In the genomic region with DNA sequence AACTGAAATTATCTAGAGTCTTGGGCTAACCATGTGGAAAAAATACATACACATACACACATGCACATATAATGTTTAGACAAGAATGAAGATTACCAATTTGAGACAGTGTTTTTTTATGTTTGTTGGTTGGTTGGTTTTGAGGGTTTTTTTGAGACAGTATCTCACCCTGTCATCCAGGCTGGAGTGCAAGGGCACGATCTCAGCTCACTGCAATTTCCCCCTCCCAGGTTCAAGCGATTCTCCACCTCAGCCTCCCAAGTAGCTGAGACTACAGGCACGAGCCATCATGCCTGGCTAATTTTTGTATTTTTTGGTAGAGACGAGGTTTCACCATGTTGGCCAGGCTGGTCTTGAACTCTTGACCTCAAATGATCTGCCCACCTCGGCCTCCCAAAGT, we compare ENCODE assay signal across 7 cellular contexts.
DNase-seq lines count a peak whose midpoint lies in the region; ATAC-seq, FAIRE-seq and TF ChIP-seq lines count a peak whose summit lies in the region.
"Not testable (repeated sequence)": the region's sequence is repeated elsewhere in the genome, so short reads cannot be mapped to it uniquely, and the experiment has no call there.

No MANE protein-coding gene starts in this region.

- in situ Hi-C loops in Caki2 (cut with HindIII; ENCODE audit: low pct_unique_long_range_greater_than_20kb, low sequenced_read_pairs): not testable (repeated sequence)

- not testable (repeated sequence) for H2BK12ac ChIP-seq in mesenchymal stem cell (ENCODE audit: low read length in 2 of 2)

- not testable (repeated sequence) for H3K9me3 ChIP-seq in HCT116 (ENCODE audit: control insufficient read depth in 1 of 2, insufficient read depth in 1 of 2, low read depth in 1 of 2, low read length in 2 of 2); PC-9 (ENCODE audit: insufficient read depth, low read depth); mesenchymal stem cell (ENCODE audit: control insufficient read depth, low read length)

- CTCF ChIA-PET in HCT116 (lab: Charles Lee); PC-9 (lab: Charles Lee): not testable (repeated sequence)

- not testable (repeated sequence) for H3K4me2 ChIP-seq in HCT116 (ENCODE audit: low read length); PC-9; mesenchymal stem cell (ENCODE audit: low read length, poor library complexity, severe bottlenecking)

- not testable (repeated sequence) for ATAC-seq in HCT116

- BruUV-seq in HCT116 (replicated peaks; lab: Mats Ljungman, UMichigan): not testable (repeated sequence)
- BruUV-seq in PC-9 (replicated peaks; lab: Mats Ljungman, UMichigan): TSS peak; percentile 13

- H3K27ac ChIP-seq in HCT116 (ENCODE audit: low read depth, low read length) (peak overlapping the region; percentile 9; the same call in 1 of the 2 replicates), mesenchymal stem cell (ENCODE audit: low read length, poor library complexity, severe bottlenecking) (peak overlapping the region; percentile 38)
- H3K27ac ChIP-seq in PC-9: not testable (repeated sequence)

- H3K23ac ChIP-seq in mesenchymal stem cell (ENCODE audit: low read length in 2 of 2): not testable (repeated sequence)

- DNase-seq in Caki2 (ENCODE audit: low read depth) (peak; percentile 50), RCC 7860 (ENCODE audit: low spot score) (peak; percentile 48), glomerular visceral epithelial cell (ENCODE audit: extremely low spot score) (peak; percentile 66), kidney tubule cell (ENCODE audit: low spot score) (peak; percentile 71)
- not testable (repeated sequence) for DNase-seq in HCT116 (ENCODE audit: low read depth, low spot score); PC-9; mesenchymal stem cell

- intact Hi-C loops in HCT116 (cut with micrococcal nuclease): not testable (repeated sequence)
- intact Hi-C loops in PC-9 (cut with micrococcal nuclease; ENCODE audit: unreplicated experiment): loop anchor here (2.0 kb wide), 1 partner anchor 19 kb away; no protein-coding TSS in a partner anchor

- H2BK15ac ChIP-seq in mesenchymal stem cell (ENCODE audit: low read depth, poor library complexity, severe bottlenecking): not testable (repeated sequence)

- H3K9me2 ChIP-seq in HCT116 (ENCODE audit: insufficient read depth); PC-9 (ENCODE audit: insufficient read depth): not testable (repeated sequence)

- H2BK120ac ChIP-seq in mesenchymal stem cell (ENCODE audit: low read depth, low read length): not testable (repeated sequence)

- TF ChIP-seq POLR2A in HCT116 (IDR thresholded peaks at IDR 0.05; ENCODE audit: borderline replicate concordance, extremely low read depth, insufficient read depth, insufficient read length): not testable (repeated sequence)

- H3K4ac ChIP-seq in mesenchymal stem cell (ENCODE audit: low read depth in 1 of 2, low read length in 2 of 2): not testable (repeated sequence)

- not testable (repeated sequence) for TF ChIP-seq RAD21 in HCT116 (IDR thresholded peaks at IDR 0.05; ENCODE audit: low read depth)

- POLR2A ChIA-PET in HCT116 (lab: Charles Lee); PC-9 (lab: Charles Lee; ENCODE audit: unreplicated experiment): not testable (repeated sequence)

- H4K8ac ChIP-seq in mesenchymal stem cell (ENCODE audit: low read length): not testable (repeated sequence)

- not testable (repeated sequence) for H4K20me1 ChIP-seq in HCT116 (ENCODE audit: insufficient read depth); PC-9 (ENCODE audit: insufficient read depth)

- RAD21 ChIA-PET in HCT116 (lab: Charles Lee; ENCODE audit: low non-redundant PET in 1 of 2, low total read pairs in 2 of 2, uncharacterized antibody in 2 of 2, unreplicated experiment in 2 of 2): not testable (repeated sequence)

- H3K9ac ChIP-seq in HCT116 (ENCODE audit: low read length); mesenchymal stem cell (ENCODE audit: low read length): not testable (repeated sequence)

- not testable (repeated sequence) for H2AK5ac ChIP-seq in mesenchymal stem cell (ENCODE audit: low read length, severe bottlenecking)

- TF ChIP-seq CTCF in HCT116 (IDR thresholded peaks at IDR 0.05 in 2 of 3, conservative IDR thresholded peaks at IDR 0.05 in 1 of 3; ENCODE audit: borderline replicate concordance in 1 of 3, insufficient read depth in 1 of 3, low read depth in 2 of 3, low read length in 2 of 3); PC-9 (conservative IDR thresholded peaks at IDR 0.05): not testable (repeated sequence)

- not testable (repeated sequence) for H4K91ac ChIP-seq in mesenchymal stem cell (ENCODE audit: low read length)

- H2BK5ac ChIP-seq in mesenchymal stem cell (ENCODE audit: low read depth, low read length, poor library complexity, severe bottlenecking): not testable (repeated sequence)

- H3K36me3 ChIP-seq in HCT116 (ENCODE audit: control insufficient read depth in 1 of 2, insufficient read depth in 2 of 2, low read length in 2 of 2) (peaks cover 51 to 87% of the 10 kb centered on the region in 2 experiments), PC-9 (ENCODE audit: low read depth) (peaks cover 41% of the 10 kb centered on the region), mesenchymal stem cell (ENCODE audit: control insufficient read depth in 1 of 2, insufficient read depth in 2 of 2, low read depth in 1 of 2, low read length in 2 of 2) (peaks cover 4 to 33% of the 10 kb centered on the region in 2 experiments)

- not testable (repeated sequence) for H3F3A ChIP-seq in PC-9 (ENCODE audit: insufficient read depth, low read depth)

- H3K14ac ChIP-seq in mesenchymal stem cell (ENCODE audit: low read length in 2 of 2): not testable (repeated sequence)

- peak; percentile 55 for FAIRE-seq in RCC 7860 (lab: Jason Lieb, UNC)

- peaks cover 71% of the 10 kb centered on the region for H3K79me2 ChIP-seq in HCT116 (ENCODE audit: insufficient read depth, low read length)
- H3K79me2 ChIP-seq in PC-9 (ENCODE audit: low read depth): not testable (repeated sequence)

- not testable (repeated sequence) for H3K4me3 ChIP-seq in HCT116 (replicated peaks in 1 of 2; ENCODE audit: low read depth in 1 of 2, low read length in 2 of 2); PC-9; mesenchymal stem cell (ENCODE audit: insufficient read depth in 1 of 2, low read depth in 1 of 2, low read length in 2 of 2)

- H2AFZ ChIP-seq in HCT116 (ENCODE audit: low read depth, low read length, poor library complexity, severe bottlenecking); PC-9; mesenchymal stem cell (ENCODE audit: low read depth, low read length): not testable (repeated sequence)

- not testable (repeated sequence) for H3K79me1 ChIP-seq in mesenchymal stem cell (replicated peaks; ENCODE audit: low read length, poor library complexity, severe bottlenecking)

- not testable (repeated sequence) for H3K18ac ChIP-seq in mesenchymal stem cell (ENCODE audit: low read depth in 1 of 2, low read length in 2 of 2)

- not testable (repeated sequence) for H3K27me3 ChIP-seq in HCT116 (ENCODE audit: insufficient read depth, low read length); PC-9 (ENCODE audit: insufficient read depth, low read depth); mesenchymal stem cell (ENCODE audit: control insufficient read depth in 1 of 2, insufficient read depth in 1 of 2, low read length in 2 of 2)

- 91% methylated on average over 5 of the region's 5 CpGs for WGBS in mesenchymal stem cell

- H3K4me1 ChIP-seq in HCT116 (ENCODE audit: control insufficient read depth in 1 of 2, insufficient read depth in 2 of 2, low read length in 2 of 2): peaks cover 0 to 15% of the 10 kb centered on the region in 2 experiments; a peak in 2 of 4 replicates
- not testable (repeated sequence) for H3K4me1 ChIP-seq in PC-9 (replicated peaks; ENCODE audit: insufficient read depth); mesenchymal stem cell (ENCODE audit: control insufficient read depth, insufficient read depth, low read depth, low read length)
